In the genomic region with DNA sequence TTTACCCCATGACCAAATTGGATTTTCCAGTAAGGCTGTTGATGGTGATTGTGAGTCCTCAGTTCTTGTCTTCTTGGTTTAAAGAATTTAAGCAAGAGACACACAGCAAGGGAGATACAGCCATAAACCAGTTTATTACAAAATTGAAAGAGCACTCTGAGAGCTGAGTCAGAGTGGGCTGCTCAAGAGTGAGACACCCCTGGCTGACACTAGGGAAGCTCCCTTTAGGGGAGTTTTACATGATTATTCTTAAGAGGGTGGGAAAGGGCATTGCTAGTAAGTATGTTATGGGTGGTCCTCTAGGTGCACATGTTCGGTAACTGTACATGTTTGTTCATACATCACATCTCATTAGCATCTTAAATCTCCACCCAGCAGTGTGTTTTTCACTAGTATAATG, we compare ENCODE assay signal across 3 cellular contexts.
TF ChIP-seq lines count a peak whose summit lies in the region.

No MANE protein-coding gene starts in this region.

TF ChIP-seq in GM23338, 12 proteins besides CTCF, POLR2A, EP300 and RAD21:
- no peak for TF ChIP-seq ZNF331 (CRISPR knock-in tag; IDR thresholded peaks at IDR 0.05; ENCODE audit: low read depth)

TF ChIP-seq in K562, 482 proteins besides CTCF, POLR2A, EP300 and RAD21:
- TF ChIP-seq NFRKB (IDR thresholded peaks at IDR 0.05; ENCODE audit: low read depth) (no peak), POU5F1 (IDR thresholded peaks at IDR 0.05; ENCODE audit: borderline replicate concordance, low read depth, low read length, partially characterized antibody) (no peak), SREBF2 (CRISPR knock-in tag; IDR thresholded peaks at IDR 0.05) (no peak)
- TF ChIP-seq, protein P1, sequence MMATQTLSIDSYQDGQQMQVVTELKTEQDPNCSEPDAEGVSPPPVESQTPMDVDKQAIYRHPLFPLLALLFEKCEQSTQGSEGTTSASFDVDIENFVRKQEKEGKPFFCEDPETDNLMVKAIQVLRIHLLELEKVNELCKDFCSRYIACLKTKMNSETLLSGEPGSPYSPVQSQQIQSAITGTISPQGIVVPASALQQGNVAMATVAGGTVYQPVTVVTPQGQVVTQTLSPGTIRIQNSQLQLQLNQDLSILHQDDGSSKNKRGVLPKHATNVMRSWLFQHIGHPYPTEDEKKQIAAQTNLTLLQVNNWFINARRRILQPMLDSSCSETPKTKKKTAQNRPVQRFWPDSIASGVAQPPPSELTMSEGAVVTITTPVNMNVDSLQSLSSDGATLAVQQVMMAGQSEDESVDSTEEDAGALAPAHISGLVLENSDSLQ (IDR thresholded peaks at IDR 0.05) = peak; percentile 1; the same call in 1 of the 2 replicates

TF ChIP-seq in SK-N-SH, 30 proteins besides CTCF, POLR2A, EP300 and RAD21:
- TF ChIP-seq POLR2AphosphoS5 (IDR thresholded peaks at IDR 0.05; ENCODE audit: low read depth, low read length) = no peak
- TF ChIP-seq, protein P2, sequence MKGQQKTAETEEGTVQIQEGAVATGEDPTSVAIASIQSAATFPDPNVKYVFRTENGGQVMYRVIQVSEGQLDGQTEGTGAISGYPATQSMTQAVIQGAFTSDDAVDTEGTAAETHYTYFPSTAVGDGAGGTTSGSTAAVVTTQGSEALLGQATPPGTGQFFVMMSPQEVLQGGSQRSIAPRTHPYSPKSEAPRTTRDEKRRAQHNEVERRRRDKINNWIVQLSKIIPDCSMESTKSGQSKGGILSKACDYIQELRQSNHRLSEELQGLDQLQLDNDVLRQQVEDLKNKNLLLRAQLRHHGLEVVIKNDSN (IDR thresholded peaks at IDR 0.05; ENCODE audit: borderline replicate concordance, low read depth) = no peak
- TF ChIP-seq RXRA (IDR thresholded peaks at IDR 0.05; ENCODE audit: borderline replicate concordance, low read depth) = no peak
- TF ChIP-seq, protein P3, sequence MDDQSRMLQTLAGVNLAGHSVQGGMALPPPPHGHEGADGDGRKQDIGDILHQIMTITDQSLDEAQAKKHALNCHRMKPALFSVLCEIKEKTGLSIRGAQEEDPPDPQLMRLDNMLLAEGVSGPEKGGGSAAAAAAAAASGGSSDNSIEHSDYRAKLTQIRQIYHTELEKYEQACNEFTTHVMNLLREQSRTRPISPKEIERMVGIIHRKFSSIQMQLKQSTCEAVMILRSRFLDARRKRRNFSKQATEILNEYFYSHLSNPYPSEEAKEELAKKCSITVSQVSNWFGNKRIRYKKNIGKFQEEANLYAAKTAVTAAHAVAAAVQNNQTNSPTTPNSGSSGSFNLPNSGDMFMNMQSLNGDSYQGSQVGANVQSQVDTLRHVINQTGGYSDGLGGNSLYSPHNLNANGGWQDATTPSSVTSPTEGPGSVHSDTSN (IDR thresholded peaks at IDR 0.05) = no peak
- TF ChIP-seq, protein P4, sequence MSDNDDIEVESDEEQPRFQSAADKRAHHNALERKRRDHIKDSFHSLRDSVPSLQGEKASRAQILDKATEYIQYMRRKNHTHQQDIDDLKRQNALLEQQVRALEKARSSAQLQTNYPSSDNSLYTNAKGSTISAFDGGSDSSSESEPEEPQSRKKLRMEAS (IDR thresholded peaks at IDR 0.05; ENCODE audit: low read depth) = no peak
- no peak for TF ChIP-seq RCOR1 (IDR thresholded peaks at IDR 0.05; ENCODE audit: low read length)
- TF ChIP-seq SIN3A (IDR thresholded peaks at IDR 0.05; ENCODE audit: borderline replicate concordance, low read depth, low read length) = no peak
- no peak for TF ChIP-seq TEAD4 (IDR thresholded peaks at IDR 0.05; ENCODE audit: borderline replicate concordance, insufficient read depth)
- TF ChIP-seq TAF1 (IDR thresholded peaks at IDR 0.05; ENCODE audit: borderline replicate concordance, low read depth, low read length) = no peak
- no peak for TF ChIP-seq CHD2 (IDR thresholded peaks at IDR 0.05; ENCODE audit: low read length, partially characterized antibody)
- TF ChIP-seq NFIC (IDR thresholded peaks at IDR 0.05; ENCODE audit: borderline replicate concordance) = no peak
- TF ChIP-seq NRF1 (IDR thresholded peaks at IDR 0.05; ENCODE audit: low read depth, low read length) = no peak
- no peak for TF ChIP-seq ELF1 (IDR thresholded peaks at IDR 0.05)
